ENCODE assay signal across 8 cellular contexts in genomic region chr19:1094978-1095701, GRCh38. TPM values are rescaled to one million over a fixed set of nuclear protein-coding genes. Genes with fewer than 3 reads are reported as not detected.
DNase-seq lines count a peak whose midpoint lies in the region; ATAC-seq, FAIRE-seq and TF ChIP-seq lines count a peak whose summit lies in the region.

TSS of gene POLR2E (minus strand) at chr19:1095375. CDS start at chr19:1095315, 60 bp downstream.

- intact Hi-C loops in left ventricle myocardium inferior (cut with micrococcal nuclease), result no loop called here
- intact Hi-C loops in prostate gland (cut with DNase I), result no loop called here

- H3K36me3 ChIP-seq in left ventricle myocardium inferior (peaks cover 30% of the 10 kb centered on the region), prostate gland (peaks cover 0 to 10% of the 10 kb centered on the region in 2 donors), urinary bladder (ENCODE audit: insufficient read depth) (peaks cover 2% of the 10 kb centered on the region)

- H3K4me3 ChIP-seq in left ventricle myocardium inferior, result peak within 1 kb of the TSS; percentile 91
- H3K4me3 ChIP-seq in prostate gland, result peak within 1 kb of the TSS; percentile 79 to 85
- H3K4me3 ChIP-seq in urinary bladder (ENCODE audit: low read depth, low read length), result peak within 1 kb of the TSS; percentile 85

- no peaks in the 10 kb centered on the region for H3K9me3 ChIP-seq in T-helper 17 cell (ENCODE audit: control insufficient read depth, low read length, poor library complexity, severe bottlenecking)
- H3K9me3 ChIP-seq in left ventricle myocardium inferior (replicated peaks), result peaks cover 7% of the 10 kb centered on the region
- H3K9me3 ChIP-seq in prostate gland, result no peaks in the 10 kb centered on the region

- H3K27me3 Mint-ChIP-seq in T-helper 17 cell, result no peaks in the 10 kb centered on the region

- under 1% methylated on average over 81 of the region's 81 CpGs for WGBS in prostate gland
- under 1% methylated on average over 81 of the region's 81 CpGs for WGBS in urinary bladder

- TF ChIP-seq CTCF in left ventricle myocardium inferior (IDR thresholded peaks at IDR 0.05; ENCODE audit: borderline replicate concordance) (no peak), prostate gland (IDR thresholded peaks at IDR 0.05) (no peak)

- ATAC-seq in HG02852 (IDR thresholded peaks at IDR 0.05; ENCODE audit: unreplicated experiment) (peak; percentile 66), T-helper 17 cell (peak; percentile 91)

- DNase-seq in GM12892 (ENCODE audit: insufficient read length) (peak; percentile 97), NCI-H146 treated with DMSO at 0.1 percent for 48 hours (lab: John Stamatoyannopoulos, UW; ENCODE audit: unreplicated experiment) (peak; percentile 76), T-helper 17 cell (peak; percentile 98 to 99 (median 99)), amygdala (lab: John Stamatoyannopoulos, UW) (peak; percentile 63 to 100 (median 97)), left ventricle myocardium inferior (peak; percentile 98), prostate gland (ENCODE audit: low spot score) (peak; percentile 98)

- no peaks in the 10 kb centered on the region for H3K36me3 Mint-ChIP-seq in T-helper 17 cell (ENCODE audit: low read depth)

- H3K4me1 Mint-ChIP-seq in T-helper 17 cell, result peaks cover 30% of the 10 kb centered on the region

- H3K27me3 ChIP-seq in left ventricle myocardium inferior (ENCODE audit: low read depth) (no peaks in the 10 kb centered on the region), prostate gland (replicated peaks; ENCODE audit: insufficient read depth) (no peaks in the 10 kb centered on the region)

- FAIRE-seq in GM12892 (lab: Jason Lieb, UNC), result peak; percentile 99

- H3K4me3 Mint-ChIP-seq in T-helper 17 cell, result peak within 1 kb of the TSS; percentile 97

- H3K27ac Mint-ChIP-seq in T-helper 17 cell, result peak within 1 kb of the TSS; percentile 97

- H3K27ac ChIP-seq in left ventricle myocardium inferior (replicated peaks) (peak within 1 kb of the TSS; percentile 87), prostate gland (peak within 1 kb of the TSS; percentile 63 to 69), urinary bladder (ENCODE audit: low read depth) (peak within 1 kb of the TSS; percentile 39)

- TF ChIP-seq POLR2A in GM12892 (IDR thresholded peaks at IDR 0.05; ENCODE audit: low read depth, low read length) (peak; percentile 79), prostate gland (IDR thresholded peaks at IDR 0.05) (peak; percentile 89)

- H3K4me1 ChIP-seq in left ventricle myocardium inferior (peaks cover 60% of the 10 kb centered on the region), prostate gland (replicated peaks) (peaks cover 7% of the 10 kb centered on the region), urinary bladder (ENCODE audit: insufficient read depth) (no peaks in the 10 kb centered on the region)

RNA-seq across cellular contexts. Expression of gene POLR2E, which starts in this region (rescaled TPM):
- 87.9 TPM for polyA plus RNA-seq in GM12892 (2012; ENCODE audit: missing spikeins)
- total RNA-seq in T-helper 17 cell (10 to 100 TPM; 63.8 to 81.4 TPM), left ventricle myocardium inferior (140 TPM), prostate gland (100 to 1,000 TPM; 152 to 169 TPM), urinary bladder (35.2 TPM)
- polyA plus RNA-seq in urinary bladder, result 255 TPM

Comparison
In these comparisons a context has a peak if more than half of its experiments do, and no peak if none do; other contexts are left out.
1. Peak in every context shown above with its lines: DNase-seq, ATAC-seq, H3K4me3 ChIP-seq and H3K27ac ChIP-seq.